Comparison of ENCODE assay signal across 8 cellular contexts in the genomic region with DNA sequence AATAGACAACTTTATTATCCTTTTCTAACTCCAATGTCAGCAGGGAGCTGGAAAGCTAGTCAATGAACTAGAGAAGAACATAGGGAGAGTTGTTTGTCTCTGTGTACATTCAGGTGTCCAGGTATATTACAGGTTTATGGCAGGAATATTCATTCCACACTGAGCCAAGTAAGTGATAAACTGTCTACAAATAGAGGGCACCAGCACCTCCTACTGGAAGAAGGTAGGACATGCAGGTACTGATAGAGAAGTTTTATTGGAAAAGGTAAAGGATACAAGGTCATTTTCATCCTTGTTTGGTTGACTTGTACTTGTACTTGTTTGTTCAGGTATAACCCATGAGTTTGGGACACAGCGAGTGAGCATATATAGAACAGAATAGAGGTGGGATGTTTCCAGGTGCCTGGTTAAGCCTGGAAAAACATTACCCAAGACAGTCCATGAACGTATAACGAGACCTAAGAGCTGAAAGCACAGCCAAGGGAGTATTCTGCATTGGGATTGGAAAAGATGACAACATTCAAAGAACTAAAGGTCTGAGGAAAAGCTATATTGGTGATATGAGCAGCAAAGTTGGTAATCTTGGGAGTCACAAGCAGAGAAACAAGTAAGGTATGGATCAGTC.
DNase-seq lines count a peak whose midpoint lies in the region; ATAC-seq, FAIRE-seq and TF ChIP-seq lines count a peak whose summit lies in the region.

No MANE protein-coding gene starts in this region.

- no peak overlapping the region for H4K5ac ChIP-seq in mesendoderm (ENCODE audit: low read length)

- H2BK15ac ChIP-seq in mesendoderm (replicated peaks; ENCODE audit: low read depth) = no peak overlapping the region

- POLR2A ChIA-PET in K562 (lab: Yijun Ruan, JAX) = no interaction called here

- H3K9me1 ChIP-seq in K562 (ENCODE audit: control insufficient read depth, insufficient read depth, low read length) = no peaks in the 10 kb centered on the region

- no peak overlapping the region for H3K56ac ChIP-seq in mesendoderm (ENCODE audit: low read length)

- in situ Hi-C loops in K562 (cut with MboI) = loop anchor here (5.0 kb wide), 2 partner anchors 57 to 142 kb away; no protein-coding TSS in a partner anchor

- H3K4me3 ChIP-seq in Loucy (ENCODE audit: low read length, poor library complexity, severe bottlenecking) = no peak overlapping the region
- H3K4me3 ChIP-seq in K562 = no peak overlapping the region
- no peak overlapping the region for H3K4me3 ChIP-seq in mesendoderm (ENCODE audit: low read length)

- H3K4me2 ChIP-seq in Loucy (ENCODE audit: low read depth, low read length, poor library complexity, severe bottlenecking) (no peak overlapping the region), K562 (ENCODE audit: insufficient read depth, low read length) (no peak overlapping the region), mesendoderm (ENCODE audit: low read length) (no peak overlapping the region)

- no TSS peak for BruUV-seq in K562 (replicated peaks; lab: Mats Ljungman, UMichigan)

- H3K18ac ChIP-seq in mesendoderm (ENCODE audit: low read length) = no peak overlapping the region

- H2AK5ac ChIP-seq in mesendoderm (ENCODE audit: low read length) = no peak overlapping the region

- H2AFZ ChIP-seq in Loucy (ENCODE audit: low read length) (no peak overlapping the region), K562 (ENCODE audit: low read depth, low read length) (no peak overlapping the region)

- H3K9ac ChIP-seq in Loucy (ENCODE audit: low read depth, low read length, poor library complexity, severe bottlenecking) (no peak overlapping the region), K562 (ENCODE audit: insufficient read depth in 1 of 2, low read depth in 2 of 2, low read length in 2 of 2) (no peak overlapping the region), mesendoderm (ENCODE audit: low read length) (no peak overlapping the region)

- H3K4me3 Mint-ChIP-seq in activated CD4-positive, alpha-beta T cell treated with anti-CD3 and anti-CD28 coated beads, Interleukin-2, amount 10 ng/mL, durations not matched to agents 24 days and 14 days = no peak overlapping the region

- H3K23ac ChIP-seq in mesendoderm (ENCODE audit: low read length) = no peak overlapping the region

- FAIRE-seq in K562 (lab: Jason Lieb, UNC) = peak; percentile 70

- ATAC-seq in K562 (peak; percentile 74), GM18867 (IDR thresholded peaks at IDR 0.05; ENCODE audit: unreplicated experiment) (no peak)

- peaks cover 3% of the 10 kb centered on the region for H3K27me3 Mint-ChIP-seq in activated CD4-positive, alpha-beta T cell treated with anti-CD3 and anti-CD28 coated beads, Interleukin-2, amount 10 ng/mL, durations not matched to agents 24 days and 14 days

- H3K36me3 ChIP-seq in Loucy (ENCODE audit: insufficient read depth, low read length) = no peaks in the 10 kb centered on the region
- H3K36me3 ChIP-seq in K562 (ENCODE audit: control insufficient read depth, insufficient read depth, low read length) = no peaks in the 10 kb centered on the region
- no peaks in the 10 kb centered on the region for H3K36me3 ChIP-seq in mesendoderm (ENCODE audit: control insufficient read depth, insufficient read depth, low read length)

- no peak overlapping the region for H3K4ac ChIP-seq in mesendoderm (ENCODE audit: low read depth, low read length)

- H2BK5ac ChIP-seq in mesendoderm (ENCODE audit: low read length) = no peak overlapping the region

- H4K20me1 ChIP-seq in Loucy (ENCODE audit: insufficient read depth, low read length, poor library complexity, severe bottlenecking) (no peaks in the 10 kb centered on the region), K562 (replicated peaks; ENCODE audit: control insufficient read depth, insufficient read depth, low read length) (no peaks in the 10 kb centered on the region)

- DNase-seq in activated CD4-positive, alpha-beta T cell treated with anti-CD3 and anti-CD28 coated beads, Interleukin-2, amount 10 ng/mL, durations not matched to agents 24 days and 14 days = peak; percentile 70
- no peak for DNase-seq in activated CD4-positive, alpha-beta T cell treated with anti-CD3 and anti-CD28 coated beads, Interleukin-2, amount 50 U/mL, for 1 hour
- DNase-seq in K562 (ENCODE audit: extremely low read depth in 1 of 4, low spot score in 3 of 4) (peak; percentile 42 to 59 (median 44)), mesendoderm (peak; percentile 41), NCI-H2171 treated with DMSO at 0.1 percent for 48 hours (lab: John Stamatoyannopoulos, UW) (no peak), 8988T (no peak)

- peak; percentile 94 for TF ChIP-seq CTCF in Loucy (conservative IDR thresholded peaks at IDR 0.05; ENCODE audit: low read length)
- peak; percentile 57 to 75 (median 68) for TF ChIP-seq CTCF in K562 (IDR thresholded peaks at IDR 0.05 in 2 of 3, conservative IDR thresholded peaks at IDR 0.05 in 1 of 3; ENCODE audit: insufficient read depth in 2 of 3, low read depth in 1 of 3, low read length in 3 of 3)

- 61% methylated on average over 3 of the region's 3 CpGs for WGBS in K562 (ENCODE audit: insufficient coverage, low coverage, missing lambda C conversion rate)
- no CpG with 5 or more reads among the region's 3 CpGs for WGBS in mesendoderm (ENCODE audit: extremely low coverage, insufficient coverage, low lambda C conversion rate)

- no peaks in the 10 kb centered on the region for H3K36me3 Mint-ChIP-seq in activated CD4-positive, alpha-beta T cell treated with anti-CD3 and anti-CD28 coated beads, Interleukin-2, amount 10 ng/mL, durations not matched to agents 24 days and 14 days (ENCODE audit: low read depth)

- H3K27me3 ChIP-seq in Loucy (ENCODE audit: insufficient read depth, low read length, poor library complexity, severe bottlenecking) (no peaks in the 10 kb centered on the region), K562 (ENCODE audit: control insufficient read depth in 2 of 2, insufficient read depth in 2 of 2, low read length in 2 of 2) (no peaks in the 10 kb centered on the region), mesendoderm (ENCODE audit: insufficient read depth, low read length, poor library complexity) (no peaks in the 10 kb centered on the region)

- no peak overlapping the region for H2BK120ac ChIP-seq in mesendoderm (ENCODE audit: low read depth, low read length)

- TF ChIP-seq EP300 in K562 (IDR thresholded peaks at IDR 0.05; ENCODE audit: low read length) = no peak

- H3K9me3 ChIP-seq in Loucy (ENCODE audit: insufficient read depth, low read depth, low read length) (no peaks in the 10 kb centered on the region), K562 (replicated peaks; ENCODE audit: control insufficient read depth, insufficient read depth, low read depth, low read length) (no peaks in the 10 kb centered on the region)

- H3K4me1 Mint-ChIP-seq in activated CD4-positive, alpha-beta T cell treated with anti-CD3 and anti-CD28 coated beads, Interleukin-2, amount 10 ng/mL, durations not matched to agents 24 days and 14 days = peaks cover 5% of the 10 kb centered on the region

- H3K79me2 ChIP-seq in Loucy (ENCODE audit: insufficient read depth, low read length) (no peaks in the 10 kb centered on the region), K562 (ENCODE audit: control insufficient read depth, insufficient read depth, low read length) (no peaks in the 10 kb centered on the region), mesendoderm (ENCODE audit: control insufficient read depth, insufficient read depth, low read length) (no peaks in the 10 kb centered on the region)

- TF ChIP-seq RAD21 in K562 (CRISPR knock-in tag; conservative IDR thresholded peaks at IDR 0.05 in 1 of 2, IDR thresholded peaks at IDR 0.05 in 1 of 2) = peak; percentile 79 to 90

- H3K9me3 Mint-ChIP-seq in activated CD4-positive, alpha-beta T cell treated with anti-CD3 and anti-CD28 coated beads, Interleukin-2, amount 10 ng/mL, durations not matched to agents 24 days and 14 days = no peaks in the 10 kb centered on the region

- no peak for TF ChIP-seq POLR2A in K562 (conservative IDR thresholded peaks at IDR 0.05)

- no peak overlapping the region for H4K8ac ChIP-seq in mesendoderm (ENCODE audit: low read depth, low read length)

- no peaks in the 10 kb centered on the region for H3K9me2 ChIP-seq in Loucy (replicated peaks; ENCODE audit: low read depth, low read length)

- no peak overlapping the region for H3K27ac Mint-ChIP-seq in activated CD4-positive, alpha-beta T cell treated with anti-CD3 and anti-CD28 coated beads, Interleukin-2, amount 10 ng/mL, durations not matched to agents 24 days and 14 days

- no peaks in the 10 kb centered on the region for H3F3A ChIP-seq in Loucy (ENCODE audit: low read depth)

- no peaks in the 10 kb centered on the region for H3K79me1 ChIP-seq in mesendoderm (ENCODE audit: low read length)

- CTCF ChIA-PET in K562 (lab: Yijun Ruan, JAX; ENCODE audit: low intra/inter-chr PET ratio) = interaction anchor here (0.6 to 2.7 kb wide), 4 partner anchors 59 to 396 kb away, joined by 3 to 10 read pairs (median 6); no protein-coding TSS in a partner anchor

- H3K4me1 ChIP-seq in Loucy (ENCODE audit: insufficient read depth, low read length, poor library complexity, severe bottlenecking) (peaks cover 7% of the 10 kb centered on the region), K562 (replicated peaks in 1 of 2; ENCODE audit: control insufficient read depth in 2 of 2, insufficient read depth in 2 of 2, low read length in 2 of 2) (peaks cover 0 to 6% of the 10 kb centered on the region in 2 experiments; a peak in 2 of 5 replicates), mesendoderm (ENCODE audit: control insufficient read depth, low read depth, low read length) (no peaks in the 10 kb centered on the region)

- H3K27ac ChIP-seq in K562 (ENCODE audit: extremely low read depth, low read depth, low read length) (no peak overlapping the region), mesendoderm (ENCODE audit: low read depth, low read length) (no peak overlapping the region)

- intact Hi-C loops in activated CD4-positive, alpha-beta T cell treated with anti-CD3 and anti-CD28 coated beads, Interleukin-2, amount 10 ng/mL, durations not matched to agents 24 days and 14 days (cut with micrococcal nuclease) = loop anchor here (2.0 kb wide), 1 partner anchor 305 kb away; no protein-coding TSS in a partner anchor
- intact Hi-C loops in K562 (cut with micrococcal nuclease) = loop anchor here (1.0 to 5.0 kb wide), 6 partner anchors 51 to 395 kb away; no protein-coding TSS in a partner anchor

TF ChIP-seq in K562, 482 proteins besides CTCF, POLR2A, EP300 and RAD21 (continues in another document):
- no peak for TF ChIP-seq ZNF174 (CRISPR knock-in tag; IDR thresholded peaks at IDR 0.05)
- TF ChIP-seq SMC3 (conservative IDR thresholded peaks at IDR 0.05; ENCODE audit: insufficient read depth, low read depth, low read length) = peak; percentile 42; the same call in 1 of the 2 replicates
- TF ChIP-seq GTF2F1 (IDR thresholded peaks at IDR 0.05; ENCODE audit: low read depth, low read length) = no peak
- TF ChIP-seq BDP1 (IDR thresholded peaks at IDR 0.05; ENCODE audit: insufficient read depth, insufficient read length) = no peak

Comparison
In these comparisons a context has a peak if more than half of its experiments do, and no peak if none do; other contexts are left out.
1. DNase-seq: peak in activated CD4-positive, alpha-beta T cell treated with anti-CD3 and anti-CD28 coated beads, Interleukin-2, amount 10 ng/mL, durations not matched to agents 24 days and 14 days (single experiment), K562 (4 of 4) and mesendoderm (single experiment); none in activated CD4-positive, alpha-beta T cell treated with anti-CD3 and anti-CD28 coated beads, Interleukin-2, amount 50 U/mL, for 1 hour (single experiment), NCI-H2171 treated with DMSO at 0.1 percent for 48 hours (single experiment) and 8988T (single experiment).